Comparison of ENCODE assay signal across 2 cellular contexts in genomic region chr1:180636138-180636537, GRCh38.
A peak's percentile ranks its signal among the peaks of the same experiment; 100 is the strongest.
TF ChIP-seq lines count a peak whose summit lies in the region.

No MANE protein-coding gene starts in this region.

TF ChIP-seq in GM23338, 12 proteins besides CTCF, POLR2A, EP300 and RAD21:
- TF ChIP-seq ETS1 (IDR thresholded peaks at IDR 0.05) = no peak
- TF ChIP-seq JUNB (IDR thresholded peaks at IDR 0.05; ENCODE audit: unreplicated experiment) = no peak
- no peak for TF ChIP-seq NANOG (IDR thresholded peaks at IDR 0.05; ENCODE audit: borderline replicate concordance)
- no peak for TF ChIP-seq CREB1 (CRISPR knock-in tag; IDR thresholded peaks at IDR 0.05; ENCODE audit: low read depth)
- TF ChIP-seq ZNF462 (CRISPR knock-in tag; IDR thresholded peaks at IDR 0.05) = no peak
- no peak for TF ChIP-seq ZNF331 (CRISPR knock-in tag; IDR thresholded peaks at IDR 0.05; ENCODE audit: low read depth)
- TF ChIP-seq EZH2 (IDR thresholded peaks at IDR 0.05; ENCODE audit: low read depth, unreplicated experiment) = no peak
- no peak for TF ChIP-seq POLR2AphosphoS5 (IDR thresholded peaks at IDR 0.05; ENCODE audit: low read depth)
- TF ChIP-seq ZNF114 (CRISPR knock-in tag; IDR thresholded peaks at IDR 0.05) = no peak
- TF ChIP-seq STAT1 (IDR thresholded peaks at IDR 0.05; ENCODE audit: unreplicated experiment) = no peak
- TF ChIP-seq EZH2phosphoT487 (IDR thresholded peaks at IDR 0.05; ENCODE audit: unreplicated experiment) = no peak
- no peak for TF ChIP-seq REST (IDR thresholded peaks at IDR 0.05; ENCODE audit: unreplicated experiment)

TF ChIP-seq in K562, 482 proteins besides CTCF, POLR2A, EP300 and RAD21:
- TF ChIP-seq GATAD2B (IDR thresholded peaks at IDR 0.05; ENCODE audit: borderline replicate concordance) (no peak), PHB (CRISPR knock-in tag; IDR thresholded peaks at IDR 0.05) (no peak), BRF1 (IDR thresholded peaks at IDR 0.05; ENCODE audit: borderline replicate concordance, extremely low read depth, insufficient read length) (no peak), CEBPB (tag; IDR thresholded peaks at IDR 0.05) (peak; percentile 64), CEBPG (CRISPR knock-in tag; IDR thresholded peaks at IDR 0.05) (no peak), CEBPG (tag; conservative IDR thresholded peaks at IDR 0.05 in 1 of 2, IDR thresholded peaks at IDR 0.05 in 1 of 2) (peak; percentile 30 to 63; a peak in 3 of 4 replicates), FUS (optimal IDR thresholded peaks at IDR 0.05; ENCODE audit: low read depth, low read length) (no peak), ZNF324 (CRISPR knock-in tag; IDR thresholded peaks at IDR 0.05) (no peak), KDM1A (IDR thresholded peaks at IDR 0.05) (peak; percentile 52 to 54; a peak in 1 of 4 replicates), RCOR1 (IDR thresholded peaks at IDR 0.05; ENCODE audit: borderline replicate concordance in 1 of 2, low read depth in 2 of 2, low read length in 2 of 2) (peak in 1 of 2 experiments; percentile 37; a peak in 1 of 4 replicates), ZBTB17 (CRISPR knock-in tag; IDR thresholded peaks at IDR 0.05) (no peak), ZKSCAN3 (CRISPR knock-in tag; IDR thresholded peaks at IDR 0.05) (no peak), FOXO4 (CRISPR knock-in tag; IDR thresholded peaks at IDR 0.05) (no peak), SREBF2 (CRISPR knock-in tag; IDR thresholded peaks at IDR 0.05) (no peak), ZNF695 (CRISPR knock-in tag; IDR thresholded peaks at IDR 0.05) (no peak), HOMEZ (CRISPR knock-in tag; IDR thresholded peaks at IDR 0.05) (no peak), EP400 (IDR thresholded peaks at IDR 0.05) (no peak), HMGXB4 (CRISPR knock-in tag; IDR thresholded peaks at IDR 0.05) (no peak), MEIS2 (IDR thresholded peaks at IDR 0.05; ENCODE audit: partially characterized antibody) (peak; percentile 48), PBX2 (CRISPR knock-in tag; IDR thresholded peaks at IDR 0.05; ENCODE audit: low read depth) (no peak), PBX2 (tag; conservative IDR thresholded peaks at IDR 0.05; ENCODE audit: low read depth) (peak; percentile 48)
